9 cellular contexts compared by ENCODE assay signal in genomic region chr12:124506145-124506831, GRCh38.
DNase-seq lines count a peak whose midpoint lies in the region; FAIRE-seq and TF ChIP-seq lines count a peak whose summit lies in the region.
"Had no signal": no experiment of that assay in that cellular context is flagged by ENCODE, and none has a peak within 500 bp of the region (broad histone marks: within the 10 kb centered on the region; RNA-seq: fewer than 3 reads in every experiment).

No MANE protein-coding gene starts in this region.

- H3K4me3 ChIP-seq in endodermal cell (ENCODE audit: low read length) (no peak overlapping the region), muscle layer of colon (ENCODE audit: low read depth in 1 of 2, low read length in 2 of 2) (peak overlapping the region; percentile 6 to 21)

- TF ChIP-seq CTCF in endodermal cell (conservative IDR thresholded peaks at IDR 0.05), result no peak

- no peaks in the 10 kb centered on the region for H3K36me3 Mint-ChIP-seq in endodermal cell (ENCODE audit: low read depth)
- no peaks in the 10 kb centered on the region for H3K36me3 Mint-ChIP-seq in immature natural killer cell
- H3K36me3 Mint-ChIP-seq in activated naive CD4-positive, alpha-beta T cell treated with anti-CD3 and anti-CD28 coated beads for 36 hours (ENCODE audit: low read depth), result peaks cover 2% of the 10 kb centered on the region

- H3K4me3 Mint-ChIP-seq in endodermal cell, result no peak overlapping the region
- no peak overlapping the region for H3K4me3 Mint-ChIP-seq in immature natural killer cell
- no peak overlapping the region for H3K4me3 Mint-ChIP-seq in activated naive CD4-positive, alpha-beta T cell treated with anti-CD3 and anti-CD28 coated beads for 36 hours
- H3K4me3 Mint-ChIP-seq: central memory CD8-positive, alpha-beta T cell had no signal

- H3K27ac ChIP-seq in endodermal cell (ENCODE audit: low read depth, low read length) (peak overlapping the region; percentile 62), muscle layer of colon (ENCODE audit: low read depth, low read length) (peak overlapping the region; percentile 84)

- H3K27me3 Mint-ChIP-seq in endodermal cell (ENCODE audit: insufficient read depth), result no peaks in the 10 kb centered on the region
- H3K27me3 Mint-ChIP-seq in immature natural killer cell (ENCODE audit: low read depth in 3 of 3), result peaks cover 0 to 7% (median 6%) of the 10 kb centered on the region in 3 donors
- no peaks in the 10 kb centered on the region for H3K27me3 Mint-ChIP-seq in activated naive CD4-positive, alpha-beta T cell treated with anti-CD3 and anti-CD28 coated beads for 36 hours (ENCODE audit: low read depth)
- H3K27me3 Mint-ChIP-seq: central memory CD8-positive, alpha-beta T cell had no signal

- H3K27ac Mint-ChIP-seq in endodermal cell, result peak overlapping the region; percentile 56
- peak overlapping the region in 2 of 6 donors; percentile 17 to 26 for H3K27ac Mint-ChIP-seq in immature natural killer cell
- H3K27ac Mint-ChIP-seq in activated naive CD4-positive, alpha-beta T cell treated with anti-CD3 and anti-CD28 coated beads for 36 hours, result no peak overlapping the region

- H3K36me3 ChIP-seq in endodermal cell (ENCODE audit: control insufficient read depth, insufficient read depth, low read length), result no peaks in the 10 kb centered on the region
- peaks cover 9% of the 10 kb centered on the region for H3K36me3 ChIP-seq in muscle layer of colon (ENCODE audit: insufficient read depth, low read length)

- H3K9ac ChIP-seq in endodermal cell (ENCODE audit: extremely low read depth, low read length, poor library complexity, severe bottlenecking) (no peak overlapping the region), muscle layer of colon (ENCODE audit: low read length) (peak overlapping the region; percentile 29)

- DNase-seq in GM19239 (ENCODE audit: insufficient read length, low spot score), result no peak
- DNase-seq in NOMO-1 treated with dmso at 0.1 percent for 144 hours (lab: John Stamatoyannopoulos, UW; ENCODE audit: unreplicated experiment), result peak; percentile 76
- peak; percentile 77 for DNase-seq in endodermal cell
- DNase-seq in dedifferentiated amniotic fluid mesenchymal stem cell (ENCODE audit: extremely low spot score), result no peak
- DNase-seq in activated T-cell treated with anti-CD3 and anti-CD28 coated beads, Interleukin-2, amount 50 U/mL, for 48 hours, result no peak
- no peak for DNase-seq in immature natural killer cell
- DNase-seq in activated naive CD4-positive, alpha-beta T cell treated with anti-CD3 and anti-CD28 coated beads for 36 hours, result no peak

- FAIRE-seq in GM19239 (lab: Jason Lieb, UNC), result peak; percentile 18

- H3K27me3 ChIP-seq in endodermal cell (ENCODE audit: control insufficient read depth, insufficient read depth, low read length, poor library complexity, severe bottlenecking) (no peaks in the 10 kb centered on the region), muscle layer of colon (ENCODE audit: control insufficient read depth in 1 of 2, insufficient read depth in 2 of 2, low read length in 2 of 2) (no peaks in the 10 kb centered on the region)

- peaks cover 36% of the 10 kb centered on the region for H3K4me1 Mint-ChIP-seq in endodermal cell
- peaks cover 36 to 39% of the 10 kb centered on the region in 2 donors for H3K4me1 Mint-ChIP-seq in immature natural killer cell
- H3K4me1 Mint-ChIP-seq in activated naive CD4-positive, alpha-beta T cell treated with anti-CD3 and anti-CD28 coated beads for 36 hours (ENCODE audit: low read depth), result peaks cover 39% of the 10 kb centered on the region

- CTCF ChIA-PET in activated naive CD4-positive, alpha-beta T cell treated with anti-CD3 and anti-CD28 coated beads for 36 hours (lab: Charles Lee), result no interaction called here

- H3K9me3 ChIP-seq in endodermal cell (ENCODE audit: control insufficient read depth, low read length), result no peaks in the 10 kb centered on the region
- H3K9me3 ChIP-seq in muscle layer of colon (ENCODE audit: low read length), result no peaks in the 10 kb centered on the region

- H3K9me3 Mint-ChIP-seq in endodermal cell (no peaks in the 10 kb centered on the region), immature natural killer cell (no peaks in the 10 kb centered on the region)
- no peaks in the 10 kb centered on the region for H3K9me3 Mint-ChIP-seq in activated naive CD4-positive, alpha-beta T cell treated with anti-CD3 and anti-CD28 coated beads for 36 hours
- H3K9me3 Mint-ChIP-seq: central memory CD8-positive, alpha-beta T cell had no signal

- intact Hi-C loops in activated naive CD4-positive, alpha-beta T cell treated with anti-CD3 and anti-CD28 coated beads for 36 hours (cut with micrococcal nuclease), result no loop called here

- WGBS in endodermal cell (ENCODE audit: insufficient coverage in 1 of 2, insufficient read length in 1 of 2), 2 experiments, result 87% methylated on average over 14 to 30 of the region's 30 CpGs

- peaks cover 18% of the 10 kb centered on the region for H3K4me1 ChIP-seq in endodermal cell (ENCODE audit: control insufficient read depth, insufficient read depth, low read length)
- H3K4me1 ChIP-seq in muscle layer of colon (ENCODE audit: insufficient read depth, low read length), result peaks cover 94% of the 10 kb centered on the region

Comparison
In these comparisons a context has a peak if more than half of its experiments do, and no peak if none do; other contexts are left out.
1. DNase-seq: peak in NOMO-1 treated with dmso at 0.1 percent for 144 hours (single experiment) and endodermal cell (single experiment); none in GM19239 (single experiment), dedifferentiated amniotic fluid mesenchymal stem cell (single experiment), activated T-cell treated with anti-CD3 and anti-CD28 coated beads, Interleukin-2, amount 50 U/mL, for 48 hours (0 of 2), immature natural killer cell (0 of 3) and activated naive CD4-positive, alpha-beta T cell treated with anti-CD3 and anti-CD28 coated beads for 36 hours (single experiment).